Comparison of ENCODE assay signal across 15 cellular contexts in genomic region chr12:71046215-71046614, GRCh38.
DNase-seq lines count a peak whose midpoint lies in the region; ATAC-seq, FAIRE-seq and TF ChIP-seq lines count a peak whose summit lies in the region.
"Had no signal": no experiment of that assay in that cellular context is flagged by ENCODE, and none has a peak within 500 bp of the region (broad histone marks: within the 10 kb centered on the region; RNA-seq: fewer than 3 reads in every experiment).

No MANE protein-coding gene starts in this region.

- no peaks in the 10 kb centered on the region for H3K36me3 Mint-ChIP-seq in MCF 10A (ENCODE audit: insufficient read depth, unreplicated experiment)
- H3K36me3 Mint-ChIP-seq: naive thymus-derived CD8-positive, alpha-beta T cell had no signal

- no peak for TF ChIP-seq CTCF in MCF 10A (IDR thresholded peaks at IDR 0.05; ENCODE audit: unreplicated experiment)
- TF ChIP-seq CTCF in hepatocyte (IDR thresholded peaks at IDR 0.05; ENCODE audit: poor library complexity) = no peak
- TF ChIP-seq CTCF in upper lobe of right lung (IDR thresholded peaks at IDR 0.05) = no peak

- H3K4me3 Mint-ChIP-seq in MCF 10A (ENCODE audit: unreplicated experiment) = peak overlapping the region; percentile 9
- H3K4me3 Mint-ChIP-seq: central memory CD8-positive, alpha-beta T cell; naive thymus-derived CD8-positive, alpha-beta T cell had no signal

- POLR2A ChIA-PET in MCF 10A (lab: Yijun Ruan, JAX) = interaction anchor here (0.6 to 0.9 kb wide), 2 partner anchors 80 to 523 kb away, joined by 3 read pairs; no protein-coding TSS in a partner anchor

- peaks cover 12% of the 10 kb centered on the region for H3K4me1 ChIP-seq in hepatocyte (ENCODE audit: insufficient read depth)
- H3K4me1 ChIP-seq in upper lobe of right lung = no peaks in the 10 kb centered on the region
- H3K4me1 ChIP-seq in small intestine (ENCODE audit: control insufficient read depth in 2 of 2, insufficient read depth in 1 of 2, low read depth in 1 of 2, low read length in 1 of 2) = peaks cover 2% of the 10 kb centered on the region in 2 donors

- H3K9me2 ChIP-seq in hepatocyte (replicated peaks; ENCODE audit: insufficient read depth) = no peaks in the 10 kb centered on the region

- H3K27ac Mint-ChIP-seq in MCF 10A (ENCODE audit: low read depth, unreplicated experiment) = peak overlapping the region; percentile 21
- H3K27ac Mint-ChIP-seq: activated T-helper 2 cell treated with anti-CD3 and anti-CD28 coated beads, Interferon-gamma antibody, Interleukin-2, Interleukin-4, amounts not matched to agents 10 μg/mL and 5 μg/mL and 100 μg/mL, durations not matched to agents 14 hours and 24 hours and 36 hours; naive thymus-derived CD8-positive, alpha-beta T cell had no signal

- no peaks in the 10 kb centered on the region for H3K27me3 Mint-ChIP-seq in MCF 10A (ENCODE audit: insufficient read depth, unreplicated experiment)
- H3K27me3 Mint-ChIP-seq: central memory CD8-positive, alpha-beta T cell had no signal

- no TSS peak for BruUV-seq in MCF 10A (replicated peaks; lab: Mats Ljungman, UMichigan)

- intact Hi-C loops in MCF 10A (cut with micrococcal nuclease) = no loop called here
- intact Hi-C loops in upper lobe of right lung (cut with DNase I) = no loop called here

- H3K4me2 ChIP-seq in hepatocyte = no peak overlapping the region

- H3K36me3 ChIP-seq in KOPT-K1 (ENCODE audit: insufficient read depth, low read length) = no peaks in the 10 kb centered on the region
- no peaks in the 10 kb centered on the region for H3K36me3 ChIP-seq in hepatocyte (replicated peaks; ENCODE audit: insufficient read depth, low read depth)
- H3K36me3 ChIP-seq in upper lobe of right lung = no peaks in the 10 kb centered on the region
- H3K36me3 ChIP-seq in small intestine (ENCODE audit: control insufficient read depth in 2 of 2, insufficient read depth in 2 of 2, low read length in 2 of 2) = no peaks in the 10 kb centered on the region
- H3K36me3 ChIP-seq: gastrocnemius medialis, tibial artery had no signal

- H3K27ac ChIP-seq in KOPT-K1 (ENCODE audit: low read depth, low read length, poor library complexity, severe bottlenecking) = peak overlapping the region; percentile 29
- peak overlapping the region; percentile 61 for H3K27ac ChIP-seq in hepatocyte
- H3K27ac ChIP-seq in upper lobe of right lung = peak overlapping the region; percentile 63
- H3K27ac ChIP-seq in small intestine (ENCODE audit: low read depth in 1 of 2, low read length in 1 of 2) = no peak overlapping the region
- H3K27ac ChIP-seq: tibial artery had no signal

- no peaks in the 10 kb centered on the region for H3K9me3 Mint-ChIP-seq in MCF 10A (ENCODE audit: unreplicated experiment)
- H3K9me3 Mint-ChIP-seq: activated T-helper 2 cell treated with anti-CD3 and anti-CD28 coated beads, Interferon-gamma antibody, Interleukin-2, Interleukin-4, amounts not matched to agents 10 μg/mL and 5 μg/mL and 100 μg/mL, durations not matched to agents 14 hours and 24 hours and 36 hours had no signal

- H3K4me3 ChIP-seq in hepatocyte (no peak overlapping the region), upper lobe of right lung (no peak overlapping the region), small intestine (ENCODE audit: low read depth in 1 of 2, low read length in 2 of 2) (no peak overlapping the region)
- H3K4me3 ChIP-seq: gastrocnemius medialis, skin epidermis, tibial artery had no signal

- peaks cover 11% of the 10 kb centered on the region for H3K4me1 Mint-ChIP-seq in MCF 10A (ENCODE audit: insufficient read depth, unreplicated experiment)
- H3K4me1 Mint-ChIP-seq: central memory CD8-positive, alpha-beta T cell; naive thymus-derived CD8-positive, alpha-beta T cell had no signal

- FAIRE-seq in small intestine (lab: Jason Lieb, UNC) = no peak

- H3K27me3 ChIP-seq in hepatocyte = no peaks in the 10 kb centered on the region
- no peaks in the 10 kb centered on the region for H3K27me3 ChIP-seq in upper lobe of right lung
- no peaks in the 10 kb centered on the region for H3K27me3 ChIP-seq in small intestine (ENCODE audit: control insufficient read depth in 2 of 2, insufficient read depth in 2 of 2, low read length in 2 of 2)
- H3K27me3 ChIP-seq: gastrocnemius medialis, tibial artery had no signal

- H3K9me3 ChIP-seq in KOPT-K1 (ENCODE audit: insufficient read depth, low read length, poor library complexity, severe bottlenecking) (no peaks in the 10 kb centered on the region), hepatocyte (ENCODE audit: low read depth) (no peaks in the 10 kb centered on the region), upper lobe of right lung (no peaks in the 10 kb centered on the region), small intestine (ENCODE audit: control insufficient read depth, low read depth) (no peaks in the 10 kb centered on the region)
- H3K9me3 ChIP-seq: gastrocnemius medialis, tibial artery had no signal

- H2AFZ ChIP-seq in hepatocyte = no peak overlapping the region

- ATAC-seq in upper lobe of right lung (no peak), HG03175 (IDR thresholded peaks at IDR 0.05; ENCODE audit: unreplicated experiment) (no peak), left lobe of liver (no peak)
- ATAC-seq: naive thymus-derived CD8-positive, alpha-beta T cell had no signal

- DNase-seq in MCF 10A (ENCODE audit: unreplicated experiment) = peak; percentile 14
- no peak for DNase-seq in hepatocyte (ENCODE audit: low spot score)
- DNase-seq in upper lobe of right lung = no peak
- no peak for DNase-seq in small intestine
- DNase-seq in left lobe of liver (ENCODE audit: low spot score) = no peak
- DNase-seq: gastrocnemius medialis; islet precursor cell; naive thymus-derived CD8-positive, alpha-beta T cell; NCI-H2171; tibial artery had no signal

- H3K79me2 ChIP-seq in hepatocyte = no peaks in the 10 kb centered on the region

- H4K20me1 ChIP-seq in hepatocyte (ENCODE audit: insufficient read depth, poor library complexity, severe bottlenecking) = no peaks in the 10 kb centered on the region

- CTCF ChIA-PET in MCF 10A (lab: Yijun Ruan, JAX) = interaction anchor here (0.6 to 1.0 kb wide), 2 partner anchors 325 to 671 kb away, joined by 3 read pairs; no protein-coding TSS in a partner anchor

Comparison
In these comparisons a context has a peak if more than half of its experiments do, and no peak if none do; other contexts are left out.
1. H3K27ac ChIP-seq: peak in KOPT-K1 (single experiment), hepatocyte (single experiment) and upper lobe of right lung (single experiment); none in small intestine (0 of 2).